15 cellular contexts compared by ENCODE assay signal in genomic region chr13:95221991-95222732, GRCh38.
DNase-seq lines count a peak whose midpoint lies in the region; ATAC-seq and TF ChIP-seq lines count a peak whose summit lies in the region.
"Had no signal": no experiment of that assay in that cellular context is flagged by ENCODE, and none has a peak within 500 bp of the region (broad histone marks: within the 10 kb centered on the region; RNA-seq: fewer than 3 reads in every experiment).

No MANE protein-coding gene starts in this region.

- H3K27me3 Mint-ChIP-seq in activated CD4-positive, alpha-beta T cell treated with anti-CD3 and anti-CD28 coated beads, Interleukin-2, amount 10 ng/mL, durations not matched to agents 7 days and 5 days = no peaks in the 10 kb centered on the region
- H3K27me3 Mint-ChIP-seq: activated naive CD8-positive, alpha-beta T cell treated with anti-CD3 and anti-CD28 coated beads, Interleukin-2, amount 10 ng/mL, durations not matched to agents 7 days and 5 days; CD8-positive, alpha-beta memory T cell; T-helper 17 cell had no signal

- H3K27ac Mint-ChIP-seq in activated CD4-positive, alpha-beta T cell treated with anti-CD3 and anti-CD28 coated beads, Interleukin-2, amount 10 ng/mL, durations not matched to agents 7 days and 5 days = no peak overlapping the region
- H3K27ac Mint-ChIP-seq: activated CD8-positive, alpha-beta T cell treated with anti-CD3 and anti-CD28 coated beads, Interleukin-2, amount 10 ng/mL, durations not matched to agents 7 days and 5 days; activated naive CD8-positive, alpha-beta T cell treated with anti-CD3 and anti-CD28 coated beads, Interleukin-2, amount 10 ng/mL, durations not matched to agents 7 days and 5 days; CD8-positive, alpha-beta memory T cell; natural killer cell; T-helper 17 cell had no signal

- intact Hi-C loops in left lung (cut with DNase I) = no loop called here

- DNase-seq in left lung (no peak), mucosa of gallbladder (ENCODE audit: low spot score) (no peak)
- no peak for DNase-seq in activated T-cell treated with anti-CD3 and anti-CD28 coated beads, Interleukin-2, amount 50 U/mL, for 1 hour
- no peak for DNase-seq in activated CD4-positive, alpha-beta T cell treated with anti-CD3 and anti-CD28 coated beads, Interleukin-2, amount 10 ng/mL, durations not matched to agents 7 days and 5 days
- DNase-seq: activated CD8-positive, alpha-beta T cell treated with anti-CD3 and anti-CD28 coated beads, Interleukin-2, amount 10 ng/mL, durations not matched to agents 7 days and 5 days; activated naive CD8-positive, alpha-beta T cell treated with anti-CD3 and anti-CD28 coated beads, Interleukin-2, amount 10 ng/mL, durations not matched to agents 7 days and 5 days; CD8-positive, alpha-beta memory T cell; H7; natural killer cell; NCI-H187 treated with DMSO at 0.1 percent for 48 hours; T-helper 17 cell had no signal

- H3K4me3 Mint-ChIP-seq in activated CD4-positive, alpha-beta T cell treated with anti-CD3 and anti-CD28 coated beads, Interleukin-2, amount 10 ng/mL, durations not matched to agents 7 days and 5 days = no peak overlapping the region
- H3K4me3 Mint-ChIP-seq: activated CD8-positive, alpha-beta T cell treated with anti-CD3 and anti-CD28 coated beads, Interleukin-2, amount 10 ng/mL, durations not matched to agents 7 days and 5 days; activated naive CD8-positive, alpha-beta T cell treated with anti-CD3 and anti-CD28 coated beads, Interleukin-2, amount 10 ng/mL, durations not matched to agents 7 days and 5 days; CD8-positive, alpha-beta memory T cell; natural killer cell; T-helper 17 cell had no signal

- peaks cover 6 to 7% of the 10 kb centered on the region in 2 donors for H3K4me1 ChIP-seq in left lung

- no peak overlapping the region for H3K4me3 ChIP-seq in left lung

- peaks cover 0 to 4% of the 10 kb centered on the region in 2 donors for H3K36me3 ChIP-seq in left lung

- CTCF ChIA-PET in activated CD4-positive, alpha-beta T cell treated with anti-CD3 and anti-CD28 coated beads, Interleukin-2, amount 10 ng/mL, durations not matched to agents 7 days and 5 days (lab: Charles Lee) = no interaction called here

- no peak for TF ChIP-seq CTCF in left lung (IDR thresholded peaks at IDR 0.05)

- no peaks in the 10 kb centered on the region for H3K36me3 Mint-ChIP-seq in activated CD4-positive, alpha-beta T cell treated with anti-CD3 and anti-CD28 coated beads, Interleukin-2, amount 10 ng/mL, durations not matched to agents 7 days and 5 days (ENCODE audit: low read depth)
- H3K36me3 Mint-ChIP-seq: natural killer cell had no signal

- H3K4me1 Mint-ChIP-seq in activated CD4-positive, alpha-beta T cell treated with anti-CD3 and anti-CD28 coated beads, Interleukin-2, amount 10 ng/mL, durations not matched to agents 7 days and 5 days = peaks cover 5% of the 10 kb centered on the region

- no peaks in the 10 kb centered on the region for H3K9me3 ChIP-seq in left lung

- no peak overlapping the region for H3K27ac ChIP-seq in left lung

- H3K27me3 ChIP-seq in left lung = no peaks in the 10 kb centered on the region

- POLR2A ChIA-PET in activated CD4-positive, alpha-beta T cell treated with anti-CD3 and anti-CD28 coated beads, Interleukin-2, amount 10 ng/mL, durations not matched to agents 7 days and 5 days (lab: Charles Lee) = no interaction called here

- H3K9me3 Mint-ChIP-seq in activated CD4-positive, alpha-beta T cell treated with anti-CD3 and anti-CD28 coated beads, Interleukin-2, amount 10 ng/mL, durations not matched to agents 7 days and 5 days = no peaks in the 10 kb centered on the region
- H3K9me3 Mint-ChIP-seq: activated naive CD8-positive, alpha-beta T cell treated with anti-CD3 and anti-CD28 coated beads, Interleukin-2, amount 10 ng/mL, durations not matched to agents 7 days and 5 days; CD8-positive, alpha-beta memory T cell; natural killer cell had no signal

- ATAC-seq in GM18870 (IDR thresholded peaks at IDR 0.05; ENCODE audit: unreplicated experiment) = peak; percentile 45
- ATAC-seq in GM21529 (IDR thresholded peaks at IDR 0.05; ENCODE audit: unreplicated experiment) = peak; percentile 42
- peak; percentile 39 for ATAC-seq in HG03354 (IDR thresholded peaks at IDR 0.05; ENCODE audit: poor library complexity, severe bottlenecking, unreplicated experiment)
- peak; percentile 52 for ATAC-seq in left lung
- ATAC-seq in GM18861 (IDR thresholded peaks at IDR 0.05; ENCODE audit: unreplicated experiment) = no peak
- ATAC-seq: activated CD8-positive, alpha-beta T cell treated with anti-CD3 and anti-CD28 coated beads, Interleukin-2, amount 10 ng/mL, durations not matched to agents 7 days and 5 days; natural killer cell; T-helper 17 cell had no signal
